ENCODE assay signal across 8 cellular contexts in genomic region chr2:138787053-138787666, GRCh38. TPM values are rescaled to one million over a fixed set of nuclear protein-coding genes. Genes with fewer than 3 reads are reported as not detected.
DNase-seq lines count a peak whose midpoint lies in the region; ATAC-seq, FAIRE-seq and TF ChIP-seq lines count a peak whose summit lies in the region.

No MANE protein-coding gene starts in this region.

- no peak for FAIRE-seq in GM12891 (lab: Jason Lieb, UNC)

- peak; percentile 9 for DNase-seq in NCI-H2107 treated with DMSO at 0.1 percent for 48 hours (lab: John Stamatoyannopoulos, UW; ENCODE audit: unreplicated experiment)
- DNase-seq in NCI-H2107 (lab: John Stamatoyannopoulos, UW) = no peak
- no peak for DNase-seq in Peyer's patch
- peak; percentile 14 for DNase-seq in fibroblast of gingiva (ENCODE audit: low read depth)
- DNase-seq in retina = peak; percentile 72
- DNase-seq in GM12891 (ENCODE audit: insufficient read length, low spot score) = no peak

- H3K27ac ChIP-seq in Peyer's patch = no peak overlapping the region

- ATAC-seq in HG03175 (IDR thresholded peaks at IDR 0.05; ENCODE audit: unreplicated experiment) (peak; percentile 50), GM19023 (IDR thresholded peaks at IDR 0.05; ENCODE audit: unreplicated experiment) (no peak)

- H3K4me1 ChIP-seq in Peyer's patch = no peaks in the 10 kb centered on the region

- H3K4me3 ChIP-seq in Peyer's patch = no peak overlapping the region

- no peaks in the 10 kb centered on the region for H3K9me3 ChIP-seq in Peyer's patch

- peak; percentile 39 to 67 (median 56) for TF ChIP-seq CTCF in Peyer's patch (IDR thresholded peaks at IDR 0.05)

- H3K36me3 ChIP-seq in Peyer's patch = no peaks in the 10 kb centered on the region

- TF ChIP-seq POLR2A in Peyer's patch (IDR thresholded peaks at IDR 0.05) (no peak), GM12891 (IDR thresholded peaks at IDR 0.05; ENCODE audit: low read depth, low read length) (no peak)

- no peaks in the 10 kb centered on the region for H3K27me3 ChIP-seq in Peyer's patch

TF ChIP-seq in GM12891, 5 proteins besides CTCF, POLR2A, EP300 and RAD21:
- TF ChIP-seq SPI1 (IDR thresholded peaks at IDR 0.05; ENCODE audit: low read depth, low read length) (no peak), POLR2AphosphoS5 (IDR thresholded peaks at IDR 0.05; ENCODE audit: low read depth, low read length) (no peak), TAF1 (IDR thresholded peaks at IDR 0.05; ENCODE audit: low read depth, low read length) (no peak), POU2F2 (IDR thresholded peaks at IDR 0.05; ENCODE audit: low read depth, low read length) (no peak), PAX5 (IDR thresholded peaks at IDR 0.05; ENCODE audit: insufficient read depth, low read length, severe bottlenecking) (no peak)

RNA-seq across cellular contexts. Expression of gene NXPH2, which starts 7.0 kb away (rescaled TPM):
- total RNA-seq in Peyer's patch = not detected
- not detected for polyA plus RNA-seq in GM12891 (2012; ENCODE audit: low read depth, missing spikeins)

Comparison
In these comparisons a context has a peak if more than half of its experiments do, and no peak if none do; other contexts are left out.
1. DNase-seq: peak in NCI-H2107 treated with DMSO at 0.1 percent for 48 hours (single experiment), fibroblast of gingiva (single experiment) and retina (single experiment); none in NCI-H2107 (single experiment), Peyer's patch (0 of 3) and GM12891 (single experiment).